ENCODE assay signal across 17 cellular contexts in genomic region chr1:31796707-31797106, GRCh38. TPM values are rescaled to one million over a fixed set of nuclear protein-coding genes. Genes with fewer than 3 reads are reported as not detected.
A peak's percentile ranks its signal among the peaks of the same experiment; 100 is the strongest.
DNase-seq lines count a peak whose midpoint lies in the region; ATAC-seq and TF ChIP-seq lines count a peak whose summit lies in the region.
"Had no signal": no experiment of that assay in that cellular context is flagged by ENCODE, and none has a peak within 500 bp of the region (broad histone marks: within the 10 kb centered on the region; RNA-seq: fewer than 3 reads in every experiment).

No MANE protein-coding gene starts in this region.

- H3K9ac ChIP-seq in BLaER1 treated with 17β-estradiol and CSF1 and Interleukin-3, amounts not matched to agents 10 nM and 100 nM = no peak overlapping the region
- no peak overlapping the region for H3K9ac ChIP-seq in neuronal stem cell (ENCODE audit: low read depth, low read length, poor library complexity)

- peaks cover 36% of the 10 kb centered on the region for H3K79me2 ChIP-seq in ACC112 (ENCODE audit: control insufficient read depth, insufficient read depth, low read length, unreplicated experiment)

- H4K20me1 ChIP-seq in BLaER1 treated with 17β-estradiol and CSF1 and Interleukin-3, amounts not matched to agents 10 nM and 100 nM = peaks cover 0 to 7% (median 0%) of the 10 kb centered on the region in 11 experiments; a peak in 1 of 22 replicates

- intact Hi-C loops in thyroid gland (cut with DNase I) (loop anchor here (10.0 kb wide), 2 partner anchors 232 to 402 kb away; no protein-coding TSS in a partner anchor), Right ventricle myocardium inferior (cut with DNase I) (no loop called here)

- H3K27ac ChIP-seq in ACC112 (ENCODE audit: low read depth, low read length) = peak overlapping the region; percentile 87; the same call in 1 of the 2 replicates
- no peak overlapping the region for H3K27ac ChIP-seq in BLaER1 treated with 17β-estradiol and CSF1 and Interleukin-3, amounts not matched to agents 10 nM and 100 nM
- H3K27ac ChIP-seq in neuronal stem cell (replicated peaks; ENCODE audit: low read length) = no peak overlapping the region
- H3K27ac ChIP-seq in thyroid gland = no peak overlapping the region
- H3K27ac ChIP-seq: stomach, uterus had no signal

- no CpG with 5 or more reads among the region's 7 CpGs for WGBS in neuronal stem cell (ENCODE audit: extremely low coverage in 2 of 2, insufficient read length in 2 of 2, insufficient replicate concordance in 1 of 2), 2 donors
- 91 to 92% methylated on average over 7 of the region's 7 CpGs for WGBS in thyroid gland, 2 donors

- TF ChIP-seq CTCF in brain (conservative IDR thresholded peaks at IDR 0.05) (no peak), thyroid gland (IDR thresholded peaks at IDR 0.05) (no peak)

- H4K8ac ChIP-seq in neuronal stem cell (ENCODE audit: low read depth, low read length) = no peak overlapping the region

- TF ChIP-seq POLR2A in thyroid gland (IDR thresholded peaks at IDR 0.05) = no peak

- H3K14ac ChIP-seq in neuronal stem cell (ENCODE audit: low read length) = peak overlapping the region; percentile 25

- H2BK120ac ChIP-seq in neuronal stem cell (ENCODE audit: low read depth, low read length) = no peak overlapping the region

- H3K36me3 ChIP-seq in ACC112 (ENCODE audit: insufficient read depth, low read length) = peaks cover 6% of the 10 kb centered on the region; the same call in 1 of the 2 replicates
- no peaks in the 10 kb centered on the region for H3K36me3 ChIP-seq in BLaER1 treated with 17β-estradiol and CSF1 and Interleukin-3, amounts not matched to agents 10 nM and 100 nM
- H3K36me3 ChIP-seq in neuronal stem cell (replicated peaks in 1 of 2; ENCODE audit: control insufficient read depth in 2 of 2, insufficient read depth in 2 of 2, low read length in 2 of 2) = no peaks in the 10 kb centered on the region
- H3K36me3 ChIP-seq in thyroid gland = no peaks in the 10 kb centered on the region
- H3K36me3 ChIP-seq: BE2C, stomach, uterus had no signal

- no peaks in the 10 kb centered on the region for H3K9me3 ChIP-seq in BLaER1 treated with 17β-estradiol and CSF1 and Interleukin-3, amounts not matched to agents 10 nM and 100 nM (replicated peaks in 1 of 11)
- H3K9me3 ChIP-seq in neuronal stem cell (replicated peaks in 1 of 2; ENCODE audit: control insufficient read depth in 2 of 2, insufficient read depth in 1 of 2, low read depth in 1 of 2, low read length in 2 of 2) (no peaks in the 10 kb centered on the region), thyroid gland (no peaks in the 10 kb centered on the region)
- H3K9me3 ChIP-seq: BE2C, stomach, uterus had no signal

- H3K18ac ChIP-seq in neuronal stem cell (ENCODE audit: low read length) = no peak overlapping the region

- H3K27me3 ChIP-seq in ACC112 (ENCODE audit: insufficient read depth, low read length) = no peaks in the 10 kb centered on the region
- H3K27me3 ChIP-seq in BLaER1 treated with 17β-estradiol and CSF1 and Interleukin-3, amounts not matched to agents 10 nM and 100 nM = peaks cover 0 to 9% (median 0%) of the 10 kb centered on the region in 11 experiments; a peak in 2 of 22 replicates
- H3K27me3 ChIP-seq in neuronal stem cell (ENCODE audit: control insufficient read depth in 3 of 3, insufficient read depth in 3 of 3, low read depth in 1 of 3, low read length in 3 of 3) = peaks cover 0 to 30% (median 0%) of the 10 kb centered on the region in 3 experiments
- H3K27me3 ChIP-seq in thyroid gland = no peaks in the 10 kb centered on the region
- H3K27me3 ChIP-seq: BE2C, uterus had no signal

- no peak overlapping the region for H2BK5ac ChIP-seq in neuronal stem cell (ENCODE audit: low read length)

- no peaks in the 10 kb centered on the region for H3K36me3 Mint-ChIP-seq in brain

- H3K4me1 ChIP-seq in ACC112 (ENCODE audit: control insufficient read depth, insufficient read depth, low read length, unreplicated experiment) (peaks cover 39% of the 10 kb centered on the region), neuronal stem cell (ENCODE audit: control insufficient read depth in 2 of 2, insufficient read depth in 1 of 2, low read depth in 1 of 2, low read length in 2 of 2) (peaks cover 22 to 29% of the 10 kb centered on the region in 2 donors), thyroid gland (no peaks in the 10 kb centered on the region)
- peaks cover 44 to 60% (median 57%) of the 10 kb centered on the region in 10 experiments for H3K4me1 ChIP-seq in BLaER1 treated with 17β-estradiol and CSF1 and Interleukin-3, amounts not matched to agents 10 nM and 100 nM
- H3K4me1 ChIP-seq: BE2C, stomach had no signal

- DNase-seq in neuronal stem cell (ENCODE audit: low spot score) (no peak), thyroid gland (no peak), Right ventricle myocardium inferior (ENCODE audit: missing footprints) (no peak)
- DNase-seq: activated effector memory CD4-positive, alpha-beta T cell treated with Interleukin-2 at 50 U/mL for 16 hours; aorta; foreskin melanocyte; NCI-H526; uterus had no signal

- no peaks in the 10 kb centered on the region for H3K79me1 ChIP-seq in neuronal stem cell (ENCODE audit: low read depth, low read length)

- H2BK15ac ChIP-seq in neuronal stem cell (ENCODE audit: low read length) = no peak overlapping the region

- ATAC-seq in GM18867 (IDR thresholded peaks at IDR 0.05; ENCODE audit: unreplicated experiment) (no peak), GM21423 (IDR thresholded peaks at IDR 0.05; ENCODE audit: unreplicated experiment) (no peak), Right ventricle myocardium inferior (no peak)
- ATAC-seq: GM12878 had no signal

- peak overlapping the region; percentile 3 for H2AK5ac ChIP-seq in neuronal stem cell (ENCODE audit: low read depth, low read length)

- H2AFZ ChIP-seq in ACC112 (ENCODE audit: low read length, unreplicated experiment) (no peak overlapping the region), neuronal stem cell (ENCODE audit: low read length) (no peak overlapping the region)

- H3K4ac ChIP-seq in neuronal stem cell (ENCODE audit: low read length) = no peak overlapping the region

- H4K91ac ChIP-seq in neuronal stem cell (ENCODE audit: low read depth, low read length, poor library complexity) = no peak overlapping the region

- no peak overlapping the region for H3K4me3 Mint-ChIP-seq in brain

- peaks cover 8% of the 10 kb centered on the region for H3K27me3 Mint-ChIP-seq in brain

- peak overlapping the region; percentile 60 for H2BK12ac ChIP-seq in neuronal stem cell (ENCODE audit: low read length)

- peak overlapping the region; percentile 90 for H3K4me3 ChIP-seq in ACC112 (ENCODE audit: low read depth, low read length)
- H3K4me3 ChIP-seq in BLaER1 treated with 17β-estradiol and CSF1 and Interleukin-3, amounts not matched to agents 10 nM and 100 nM = no peak overlapping the region
- H3K4me3 ChIP-seq in neuronal stem cell (ENCODE audit: low read length in 2 of 2) = no peak overlapping the region
- no peak overlapping the region for H3K4me3 ChIP-seq in thyroid gland (replicated peaks in 1 of 3)
- H3K4me3 ChIP-seq: GM12878, uterus had no signal

- peak overlapping the region in 8 of 11 experiments; percentile 1 to 90 (median 17); a peak in 7 of 22 replicates for H3K4me2 ChIP-seq in BLaER1 treated with 17β-estradiol and CSF1 and Interleukin-3, amounts not matched to agents 10 nM and 100 nM
- H3K4me2 ChIP-seq in neuronal stem cell (ENCODE audit: insufficient read depth, low read length, poor library complexity, severe bottlenecking) = no peak overlapping the region

- H3K4me1 Mint-ChIP-seq in brain = peaks cover 47% of the 10 kb centered on the region

- H3K9me3 Mint-ChIP-seq in brain = peaks cover 0 to 4% (median 0%) of the 10 kb centered on the region in 5 experiments

- H3K27ac Mint-ChIP-seq in brain = peak overlapping the region in 3 of 5 experiments; percentile 50 to 83 (median 70)

- H3K23ac ChIP-seq in neuronal stem cell (ENCODE audit: low read depth, low read length, poor library complexity) = no peak overlapping the region

RNA-seq across cellular contexts. Expression of gene SPOCD1, which starts 19.1 kb away (rescaled TPM):
- 1.7 TPM for polyA plus RNA-seq in brain (ENCODE audit: insufficient read depth, low read depth, low replicate concordance)
- 1.1 TPM for polyA plus RNA-seq in neuronal stem cell (2013, experiment 1 of 2)
- 0.97 TPM for polyA plus RNA-seq in neuronal stem cell (2013, experiment 2 of 2)
- 1 to 10 TPM in 1 of 4 donors, under 1 TPM in 2, not detected in 1; 0.22 to 1.6 (median 0.96) TPM for total RNA-seq in thyroid gland
- total RNA-seq in Right ventricle myocardium inferior = not detected
- total RNA-seq: T-helper 2 cell treated with Interferon-gamma antibody and Interleukin-4, amounts not matched to agents 100 ng/mL and 5 ng/mL, for 36 hours had no signal

RNA-seq across cellular contexts. Expression of gene ADGRB2, which starts 32.6 kb away (rescaled TPM):
- 67.9 TPM for polyA plus RNA-seq in brain (ENCODE audit: insufficient read depth, low read depth, low replicate concordance)
- polyA plus RNA-seq in neuronal stem cell (2013, experiment 1 of 2) = 25.2 TPM
- 24.4 TPM for polyA plus RNA-seq in neuronal stem cell (2013, experiment 2 of 2)
- total RNA-seq in thyroid gland (10 to 100 TPM in 2 of 4 donors, 1 to 10 TPM in 2; 2.4 to 14.3 (median 9.8) TPM), Right ventricle myocardium inferior (16.1 TPM)
